25 cellular contexts compared by ENCODE assay signal in the genomic region with DNA sequence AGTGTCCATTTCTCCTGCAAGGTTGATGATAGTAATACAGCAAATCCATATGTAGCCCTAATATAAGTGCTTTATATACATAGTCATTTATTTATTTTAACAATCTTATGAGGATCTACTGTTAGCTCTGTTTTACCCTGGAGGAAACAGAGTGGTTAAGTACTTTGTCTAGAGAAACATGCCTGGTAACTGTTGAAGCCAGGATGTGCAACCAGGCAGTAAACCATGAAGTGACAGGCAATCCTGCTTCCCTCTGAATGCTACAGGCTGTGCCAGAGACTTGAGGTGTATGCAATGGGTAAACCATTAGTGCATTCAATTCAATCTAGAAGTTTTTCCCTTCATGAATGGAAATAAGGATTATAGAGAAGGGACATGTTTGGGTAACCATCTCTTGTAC.
"Had no signal": no experiment of that assay in that cellular context is flagged by ENCODE, and none has a peak within 500 bp of the region (broad histone marks: within the 10 kb centered on the region; RNA-seq: fewer than 3 reads in every experiment).

No MANE protein-coding gene starts in this region.

- H3K4me1 ChIP-seq: esophagus squamous epithelium, gastroesophageal sphincter, parathyroid adenoma, prostate gland, right lobe of liver, testis, transverse colon had no signal

- H3K4me3 ChIP-seq: esophagus squamous epithelium, gastroesophageal sphincter, lung, neural progenitor cell, prostate gland, right lobe of liver, testis, transverse colon had no signal

- H3K27ac ChIP-seq: epithelial cell of prostate, esophagus squamous epithelium, gastroesophageal sphincter, neural progenitor cell, parathyroid adenoma, prostate gland, right lobe of liver, testis, transverse colon had no signal

- H3K4me2 ChIP-seq: neural progenitor cell had no signal

- H3K9me3 ChIP-seq: esophagus squamous epithelium, prostate gland, right lobe of liver, testis had no signal

- DNase-seq: effector memory CD8-positive, alpha-beta T cell; esophagus squamous epithelium; foreskin fibroblast; glutamatergic neuron; immature natural killer cell; left cardiac atrium; left ventricle myocardium superior; mesenchymal stem cell; midbrain; occipital lobe; retina; right lobe of liver; stimulated activated CD4-positive, alpha-beta T cell treated with anti-CD3 and anti-CD28 coated beads, Interleukin-4, amount 100 ng/mL, for 1 hour; stimulated activated CD8-positive, alpha-beta memory T cell treated with anti-CD3 and anti-CD28 coated beads, Interleukin-4, amount 100 ng/mL, for 48 hours; testis; transverse colon had no signal

- H3K9ac ChIP-seq: neural progenitor cell, parathyroid adenoma had no signal

- ATAC-seq: effector memory CD8-positive, alpha-beta T cell; gastroesophageal sphincter; left cardiac atrium; left ventricle myocardium superior; natural killer cell treated with Interleukin-12 subunit alpha and Interleukin-12 subunit beta and Interleukin-15 and Interleukin-18, amount 100 ng/mL, for 72 hours; right lobe of liver; stimulated activated effector memory CD8-positive, alpha-beta T cell treated with anti-CD3 and anti-CD28 coated beads, Interleukin-12 subunit alpha, Interleukin-12 subunit beta, amount 100 ng/mL, for 72 hours had no signal

- H2AFZ ChIP-seq: neural progenitor cell, parathyroid adenoma had no signal

- H3K36me3 ChIP-seq: esophagus squamous epithelium, gastroesophageal sphincter, neural progenitor cell, prostate gland, right lobe of liver, transverse colon had no signal

- FAIRE-seq: keratinocyte had no signal

- H3K79me2 ChIP-seq: parathyroid adenoma had no signal

- H3K27me3 ChIP-seq: esophagus squamous epithelium, gastroesophageal sphincter, neural progenitor cell, right lobe of liver, testis, transverse colon had no signal
